ENCODE assay signal across 15 cellular contexts in genomic region chr1:43547538-43548072, GRCh38. TPM values are rescaled to one million over a fixed set of nuclear protein-coding genes. Genes with fewer than 3 reads are reported as not detected.
DNase-seq lines count a peak whose midpoint lies in the region; ATAC-seq, FAIRE-seq and TF ChIP-seq lines count a peak whose summit lies in the region.
"Had no signal": no experiment of that assay in that cellular context is flagged by ENCODE, and none has a peak within 500 bp of the region (broad histone marks: within the 10 kb centered on the region; RNA-seq: fewer than 3 reads in every experiment).

No MANE protein-coding gene starts in this region.

- no peaks in the 10 kb centered on the region for H3K27me3 ChIP-seq in esophagus squamous epithelium
- H3K27me3 ChIP-seq: adrenal gland, upper lobe of left lung had no signal

- no peak for DNase-seq in A549 (ENCODE audit: low read depth in 1 of 2, low spot score in 1 of 2)
- DNase-seq in NCI-H510A (lab: John Stamatoyannopoulos, UW): peak; percentile 84
- no peak for DNase-seq in esophagus squamous epithelium (lab: John Stamatoyannopoulos, UW)
- DNase-seq in occipital lobe (lab: John Stamatoyannopoulos, UW): peak; percentile 31
- no peak for DNase-seq in activated CD4-positive, alpha-beta T cell treated with anti-CD3 and anti-CD28 coated beads, Interleukin-2, amount 10 ng/mL, durations not matched to agents 7 days and 5 days
- no peak for DNase-seq in erythroblast (lab: John Stamatoyannopoulos, UW)
- no peak for DNase-seq in HT-29 (ENCODE audit: low spot score)
- DNase-seq in KG1 (lab: John Stamatoyannopoulos, UW): no peak
- DNase-seq: activated CD8-positive, alpha-beta memory T cell treated with anti-CD3 and anti-CD28 coated beads, Interleukin-2, amount 50 U/mL, for 48 hours; effector CD8-positive, alpha-beta T cell; right cardiac atrium; Right ventricle myocardium superior had no signal

- no peak overlapping the region for H3K4me3 Mint-ChIP-seq in activated CD4-positive, alpha-beta T cell treated with anti-CD3 and anti-CD28 coated beads, Interleukin-2, amount 10 ng/mL, durations not matched to agents 7 days and 5 days

- no peak for TF ChIP-seq RAD21 in A549 (conservative IDR thresholded peaks at IDR 0.05 in 1 of 2, IDR thresholded peaks at IDR 0.05 in 1 of 2)

- no peak overlapping the region for H3K27ac Mint-ChIP-seq in activated CD4-positive, alpha-beta T cell treated with anti-CD3 and anti-CD28 coated beads, Interleukin-2, amount 10 ng/mL, durations not matched to agents 7 days and 5 days

- CTCF ChIA-PET in A549 (lab: Yijun Ruan, JAX): interaction anchor here (2.2 kb wide), 1 partner anchor 14 kb away, joined by 4 read pairs; no protein-coding TSS in a partner anchor
- CTCF ChIA-PET in activated CD4-positive, alpha-beta T cell treated with anti-CD3 and anti-CD28 coated beads, Interleukin-2, amount 10 ng/mL, durations not matched to agents 7 days and 5 days (lab: Charles Lee): no interaction called here

- H3K4me1 ChIP-seq in A549 (peaks cover 73% of the 10 kb centered on the region), esophagus squamous epithelium (peaks cover 62 to 100% (median 89%) of the 10 kb centered on the region in 3 donors)

- TF ChIP-seq POLR2A in A549 (IDR thresholded peaks at IDR 0.05; ENCODE audit: low read length) (no peak), esophagus squamous epithelium (IDR thresholded peaks at IDR 0.05) (no peak), erythroblast (IDR thresholded peaks at IDR 0.05; ENCODE audit: low read length) (no peak)

- ATAC-seq in A549: no peak
- ATAC-seq: right cardiac atrium had no signal

- peaks cover 4% of the 10 kb centered on the region for H3K4me1 Mint-ChIP-seq in activated CD4-positive, alpha-beta T cell treated with anti-CD3 and anti-CD28 coated beads, Interleukin-2, amount 10 ng/mL, durations not matched to agents 7 days and 5 days

- POLR2A ChIA-PET in A549 (lab: Yijun Ruan, JAX): interaction anchor here (0.6 kb wide), 1 partner anchor 10 kb away, joined by 8 read pairs; no protein-coding TSS in a partner anchor
- POLR2A ChIA-PET in activated CD4-positive, alpha-beta T cell treated with anti-CD3 and anti-CD28 coated beads, Interleukin-2, amount 10 ng/mL, durations not matched to agents 7 days and 5 days (lab: Charles Lee): no interaction called here

- no peaks in the 10 kb centered on the region for H3K36me3 Mint-ChIP-seq in activated CD4-positive, alpha-beta T cell treated with anti-CD3 and anti-CD28 coated beads, Interleukin-2, amount 10 ng/mL, durations not matched to agents 7 days and 5 days (ENCODE audit: low read depth)

- no peak for TF ChIP-seq EP300 in A549 (IDR thresholded peaks at IDR 0.05)

- H3K9me3 Mint-ChIP-seq in activated CD4-positive, alpha-beta T cell treated with anti-CD3 and anti-CD28 coated beads, Interleukin-2, amount 10 ng/mL, durations not matched to agents 7 days and 5 days: no peaks in the 10 kb centered on the region

- H3K27me3 Mint-ChIP-seq in activated CD4-positive, alpha-beta T cell treated with anti-CD3 and anti-CD28 coated beads, Interleukin-2, amount 10 ng/mL, durations not matched to agents 7 days and 5 days: peaks cover 9% of the 10 kb centered on the region

- peaks cover 0 to 14% (median 0%) of the 10 kb centered on the region in 3 donors for H3K36me3 ChIP-seq in esophagus squamous epithelium
- H3K36me3 ChIP-seq: adrenal gland, upper lobe of left lung had no signal

- H3K27ac ChIP-seq in A549 (peak overlapping the region; percentile 69 to 88), esophagus squamous epithelium (peak overlapping the region; percentile 84 to 93 (median 90))
- H3K27ac ChIP-seq: adrenal gland had no signal

- no peak overlapping the region for H3K4me3 ChIP-seq in A549
- no peak overlapping the region for H3K4me3 ChIP-seq in esophagus squamous epithelium
- H3K4me3 ChIP-seq: adrenal gland, upper lobe of left lung had no signal

- WGBS in A549 (ENCODE audit: missing lambda C conversion rate): 87% methylated on average over 9 of the region's 11 CpGs
- 77% methylated on average over 8 to 9 of the region's 11 CpGs for WGBS in esophagus squamous epithelium, 2 donors

- intact Hi-C loops in esophagus squamous epithelium (cut with DNase I): no loop called here

- peak overlapping the region; percentile 63 for H3K4me2 ChIP-seq in A549

- no peak for TF ChIP-seq CTCF in A549 (IDR thresholded peaks at IDR 0.05)
- TF ChIP-seq CTCF in esophagus squamous epithelium (IDR thresholded peaks at IDR 0.05): no peak

- no peak for FAIRE-seq in A549 (lab: Jason Lieb, UNC)
- FAIRE-seq: TTC549 had no signal

- no peaks in the 10 kb centered on the region for H3K9me3 ChIP-seq in A549
- H3K9me3 ChIP-seq in esophagus squamous epithelium: no peaks in the 10 kb centered on the region
- H3K9me3 ChIP-seq: adrenal gland, upper lobe of left lung had no signal

TF ChIP-seq in A549, 52 proteins besides CTCF, POLR2A, EP300 and RAD21:
- TF ChIP-seq MAFK (IDR thresholded peaks at IDR 0.05; ENCODE audit: partially characterized antibody): no peak
- TF ChIP-seq, protein P1, sequence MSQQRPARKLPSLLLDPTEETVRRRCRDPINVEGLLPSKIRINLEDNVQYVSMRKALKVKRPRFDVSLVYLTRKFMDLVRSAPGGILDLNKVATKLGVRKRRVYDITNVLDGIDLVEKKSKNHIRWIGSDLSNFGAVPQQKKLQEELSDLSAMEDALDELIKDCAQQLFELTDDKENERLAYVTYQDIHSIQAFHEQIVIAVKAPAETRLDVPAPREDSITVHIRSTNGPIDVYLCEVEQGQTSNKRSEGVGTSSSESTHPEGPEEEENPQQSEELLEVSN (IDR thresholded peaks at IDR 0.05; ENCODE audit: borderline replicate concordance, low read depth): no peak
- TF ChIP-seq RCOR1 (IDR thresholded peaks at IDR 0.05; ENCODE audit: low read depth, low read length): no peak
- no peak for TF ChIP-seq HEYL (CRISPR knock-in tag; IDR thresholded peaks at IDR 0.05)
- no peak for TF ChIP-seq GATA3 (IDR thresholded peaks at IDR 0.05; ENCODE audit: borderline replicate concordance)
- TF ChIP-seq BHLHE40 (IDR thresholded peaks at IDR 0.05; ENCODE audit: low read depth, low read length): no peak
- no peak for TF ChIP-seq HOXB5 (CRISPR knock-in tag; IDR thresholded peaks at IDR 0.05)
- TF ChIP-seq EHF (CRISPR knock-in tag; IDR thresholded peaks at IDR 0.05): no peak
- no peak for TF ChIP-seq TP53 (CRISPR knock-in tag; IDR thresholded peaks at IDR 0.05)
- TF ChIP-seq, protein P2, sequence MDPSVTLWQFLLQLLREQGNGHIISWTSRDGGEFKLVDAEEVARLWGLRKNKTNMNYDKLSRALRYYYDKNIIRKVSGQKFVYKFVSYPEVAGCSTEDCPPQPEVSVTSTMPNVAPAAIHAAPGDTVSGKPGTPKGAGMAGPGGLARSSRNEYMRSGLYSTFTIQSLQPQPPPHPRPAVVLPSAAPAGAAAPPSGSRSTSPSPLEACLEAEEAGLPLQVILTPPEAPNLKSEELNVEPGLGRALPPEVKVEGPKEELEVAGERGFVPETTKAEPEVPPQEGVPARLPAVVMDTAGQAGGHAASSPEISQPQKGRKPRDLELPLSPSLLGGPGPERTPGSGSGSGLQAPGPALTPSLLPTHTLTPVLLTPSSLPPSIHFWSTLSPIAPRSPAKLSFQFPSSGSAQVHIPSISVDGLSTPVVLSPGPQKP (IDR thresholded peaks at IDR 0.05; ENCODE audit: low read depth, low read length): no peak
- no peak for TF ChIP-seq FOSB (CRISPR knock-in tag; IDR thresholded peaks at IDR 0.05)
- TF ChIP-seq HDAC2 (IDR thresholded peaks at IDR 0.05): no peak
- TF ChIP-seq ZFP36 (IDR thresholded peaks at IDR 0.05; ENCODE audit: borderline replicate concordance, partially characterized antibody): no peak
- TF ChIP-seq HMGXB4 (CRISPR knock-in tag; IDR thresholded peaks at IDR 0.05; ENCODE audit: borderline replicate concordance): no peak
- TF ChIP-seq TFCP2L1 (CRISPR knock-in tag; IDR thresholded peaks at IDR 0.05): no peak
- TF ChIP-seq JUNB (IDR thresholded peaks at IDR 0.05): no peak
- TF ChIP-seq ATOH8 (CRISPR knock-in tag; IDR thresholded peaks at IDR 0.05; ENCODE audit: low read depth): no peak

RNA-seq across cellular contexts. Expression of gene PTPRF, which starts 16.9 kb away (rescaled TPM):
- polyA plus RNA-seq in A549 (2011; rRNA removed): 96.5 and 111 TPM in 2 replicates
- polyA plus RNA-seq in A549 (2012; cell fraction: cytosol; rRNA removed): 84.0 and 107 TPM in 2 replicates
- 211 and 261 TPM in 2 replicates for polyA plus RNA-seq in A549 (2012; cell fraction: nucleus; rRNA removed)
- polyA plus RNA-seq in A549 (2017; fragmentation: RNase III; extraction: RNeasy Plus Mini Kit Qiagen cat#74134 plus additional on column Dnase treatment): 68.3 to 75.4 TPM (median 68.5 TPM) in 3 replicates
- 308 and 310 TPM in 2 replicates for polyA minus RNA-seq in A549 (2011; rRNA and poly(A)+ RNA removed)
- total RNA-seq in esophagus squamous epithelium: 100 to 1,000 TPM; 104 to 243 (median 112) TPM
- total RNA-seq in occipital lobe: 37.6 TPM
- total RNA-seq in activated CD4-positive, alpha-beta T cell treated with anti-CD3 and anti-CD28 coated beads, Interleukin-2, amount 10 ng/mL, durations not matched to agents 7 days and 5 days: under 1 TPM; 0.37 to 0.42 TPM
- 101 and 122 TPM in 2 replicates for total RNA-seq in HT-29 (2014; rRNA removed; shearing (Covaris generic))

Comparison
In these comparisons a context has a peak if more than half of its experiments do, and no peak if none do; other contexts are left out.
1. DNase-seq: peak in NCI-H510A (single experiment) and occipital lobe (single experiment); none in A549 (0 of 2), esophagus squamous epithelium (single experiment), activated CD4-positive, alpha-beta T cell treated with anti-CD3 and anti-CD28 coated beads, Interleukin-2, amount 10 ng/mL, durations not matched to agents 7 days and 5 days (single experiment), erythroblast (0 of 2), HT-29 (single experiment) and KG1 (single experiment).
2. RNA of gene PTPRF, which starts 16.9 kb away (total RNA-seq): 101 to 122 TPM in HT-29, 104 to 243 TPM in esophagus squamous epithelium and 37.6 TPM in occipital lobe (single experiment); 0.37 to 0.42 TPM in activated CD4-positive, alpha-beta T cell treated with anti-CD3 and anti-CD28 coated beads, Interleukin-2, amount 10 ng/mL, durations not matched to agents 7 days and 5 days; every median in the first group is over 10 times any median in the second.